7 cellular contexts compared by ENCODE assay signal in the genomic region with DNA sequence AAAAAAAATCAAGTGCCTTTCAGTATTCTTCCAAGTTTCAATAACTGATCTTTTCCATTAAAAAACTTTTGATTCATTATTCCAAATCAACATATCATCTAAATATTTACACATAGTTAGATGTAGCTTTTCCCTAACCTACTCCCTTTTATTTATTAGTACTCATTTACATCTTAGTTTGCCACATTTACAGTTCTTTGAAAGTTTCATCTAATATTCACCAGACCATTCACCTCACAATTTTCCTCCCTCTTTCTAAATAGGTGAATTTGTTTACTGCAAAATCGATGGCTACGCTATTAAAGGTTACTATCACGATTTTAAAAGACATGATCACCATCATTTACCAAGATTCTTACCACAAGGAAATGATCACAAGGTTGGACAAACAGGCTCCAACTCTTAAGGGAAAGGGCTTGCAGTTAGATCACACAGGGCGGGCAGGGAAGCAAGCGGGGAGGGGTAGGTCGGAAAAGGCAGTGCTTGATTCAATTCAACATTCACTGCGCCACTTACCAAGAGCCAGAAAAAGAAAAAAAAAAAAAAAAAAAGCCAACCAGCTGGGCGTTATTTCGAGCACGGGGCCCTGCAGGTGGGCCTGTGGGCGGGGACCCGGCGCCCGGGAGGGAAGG. TPM values are rescaled to one million over a fixed set of nuclear protein-coding genes. Genes with fewer than 3 reads are reported as not detected.
DNase-seq lines count a peak whose midpoint lies in the region; ATAC-seq and TF ChIP-seq lines count a peak whose summit lies in the region.

No MANE protein-coding gene starts in this region.

- in situ Hi-C loops in HAP-1 (cut with MboI; ENCODE audit: low sequenced_read_pairs), result loop anchor here (5.0 kb wide), 1 partner anchor 104 kb away; no protein-coding TSS in a partner anchor

- DNase-seq in HAP-1 (ENCODE audit: low spot score in 2 of 2), result no peak
- DNase-seq in T-cell, result peak in 7 of 34 experiments; percentile 79 to 88 (median 87)
- DNase-seq in fibroblast of pulmonary artery (ENCODE audit: low read depth), result no peak
- peak; percentile 44 for DNase-seq in pulmonary artery endothelial cell (ENCODE audit: low read depth, low spot score)
- DNase-seq in NCI-H774 (lab: John Stamatoyannopoulos, UW), result no peak
- no peak for DNase-seq in germinal center (ENCODE audit: low spot score)
- no peak for DNase-seq in NCI-H446 (lab: John Stamatoyannopoulos, UW)

- peaks cover 16% of the 10 kb centered on the region for H3K4me1 ChIP-seq in HAP-1

- no peak for ATAC-seq in T-cell (replicated peaks in 1 of 4)

- H3K36me3 ChIP-seq in HAP-1 (replicated peaks), result peaks cover 17% of the 10 kb centered on the region

- peaks cover 23% of the 10 kb centered on the region for H3K36me3 Mint-ChIP-seq in T-cell

- H3K4me3 Mint-ChIP-seq in T-cell, result peak overlapping the region; percentile 75 to 99 (median 98)

- no peaks in the 10 kb centered on the region for H3K27me3 Mint-ChIP-seq in T-cell

- TF ChIP-seq CTCF in fibroblast of pulmonary artery (IDR thresholded peaks at IDR 0.05; ENCODE audit: low read length, missing control alignments), result no peak

- no peaks in the 10 kb centered on the region for H3K9me3 Mint-ChIP-seq in T-cell

- H3K4me3 ChIP-seq in HAP-1 (peak overlapping the region; percentile 100), fibroblast of pulmonary artery (replicated peaks; ENCODE audit: low read depth, low read length) (peak overlapping the region; percentile 93)

- CTCF ChIA-PET in T-cell (lab: Charles Lee), result interaction anchor here in 1 of 2 donors (0.8 to 1.3 kb wide), 5 partner anchors 12 to 424 kb away, joined by 3 to 8 read pairs (median 5); no protein-coding TSS in a partner anchor

- no peaks in the 10 kb centered on the region for H3K9me3 ChIP-seq in HAP-1

- POLR2A ChIA-PET in T-cell (lab: Charles Lee), result interaction anchor here (0.5 to 1.4 kb wide), 9 partner anchors 9 to 617 kb away, joined by 3 to 6 read pairs (median 4); no protein-coding TSS in a partner anchor

- peaks cover 42 to 55% (median 45%) of the 10 kb centered on the region in 3 donors for H3K4me1 Mint-ChIP-seq in T-cell

- peak overlapping the region; percentile 94 to 99 for H3K27ac Mint-ChIP-seq in T-cell

- no peaks in the 10 kb centered on the region for H3K27me3 ChIP-seq in HAP-1 (ENCODE audit: low read depth)

RNA-seq across cellular contexts. Expression of a gene that starts 0.6 kb away (rescaled TPM):
- total RNA-seq in T-cell (100 to 1,000 TPM in 1 of 5 donors, 10 to 100 TPM in 4; 80.1 to 100 (median 90.5) TPM), pulmonary artery endothelial cell (100 and 116 TPM in 2 replicates)
